In the genomic region with DNA sequence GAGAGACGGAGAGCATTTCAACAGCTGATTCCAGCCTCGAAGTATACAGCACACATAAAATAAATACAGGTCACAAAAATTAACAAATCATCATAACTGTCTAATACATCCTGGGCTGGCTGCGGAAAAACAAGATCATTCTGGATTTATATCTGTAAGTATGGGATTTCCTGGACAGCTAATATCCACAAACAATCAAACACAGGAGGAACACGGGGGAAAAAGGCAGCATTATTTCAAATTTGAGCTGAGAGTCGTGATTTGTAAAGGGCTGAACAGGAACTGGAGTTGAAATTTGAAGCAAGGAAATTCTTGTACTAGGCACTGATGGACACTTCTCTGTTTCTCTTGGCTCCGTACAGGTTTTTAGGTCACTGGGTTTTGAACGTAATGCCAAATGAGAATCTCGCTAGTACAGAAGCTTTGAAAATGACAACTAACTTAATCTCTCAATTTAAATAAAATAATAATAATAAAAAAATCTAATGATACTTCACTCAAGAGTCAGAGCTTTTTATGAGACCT, we compare ENCODE assay signal across 1 cellular context.
TF ChIP-seq lines count a peak whose summit lies in the region.

No MANE protein-coding gene starts in this region.

TF ChIP-seq in IMR-90, 13 proteins besides CTCF, POLR2A, EP300 and RAD21 (continued from another document):
- TF ChIP-seq, protein P1, sequence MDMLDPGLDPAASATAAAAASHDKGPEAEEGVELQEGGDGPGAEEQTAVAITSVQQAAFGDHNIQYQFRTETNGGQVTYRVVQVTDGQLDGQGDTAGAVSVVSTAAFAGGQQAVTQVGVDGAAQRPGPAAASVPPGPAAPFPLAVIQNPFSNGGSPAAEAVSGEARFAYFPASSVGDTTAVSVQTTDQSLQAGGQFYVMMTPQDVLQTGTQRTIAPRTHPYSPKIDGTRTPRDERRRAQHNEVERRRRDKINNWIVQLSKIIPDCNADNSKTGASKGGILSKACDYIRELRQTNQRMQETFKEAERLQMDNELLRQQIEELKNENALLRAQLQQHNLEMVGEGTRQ (IDR thresholded peaks at IDR 0.05; ENCODE audit: low read depth, low read length): no peak
- TF ChIP-seq CEBPB (IDR thresholded peaks at IDR 0.05; ENCODE audit: low read depth, low read length): no peak
- TF ChIP-seq MAFK (IDR thresholded peaks at IDR 0.05; ENCODE audit: low read depth, low read length): no peak
- TF ChIP-seq BHLHE40 (IDR thresholded peaks at IDR 0.05; ENCODE audit: low read depth, low read length): no peak
- TF ChIP-seq NFE2L2 (IDR thresholded peaks at IDR 0.05; ENCODE audit: low read depth, low read length): no peak
- TF ChIP-seq RFX5 (IDR thresholded peaks at IDR 0.05; ENCODE audit: low read depth, low read length): no peak
- no peak for TF ChIP-seq MXI1 (IDR thresholded peaks at IDR 0.05; ENCODE audit: borderline replicate concordance, low read depth, low read length)
- no peak for TF ChIP-seq RCOR1 (IDR thresholded peaks at IDR 0.05; ENCODE audit: insufficient replicate concordance, low read length)
